In the genomic region with DNA sequence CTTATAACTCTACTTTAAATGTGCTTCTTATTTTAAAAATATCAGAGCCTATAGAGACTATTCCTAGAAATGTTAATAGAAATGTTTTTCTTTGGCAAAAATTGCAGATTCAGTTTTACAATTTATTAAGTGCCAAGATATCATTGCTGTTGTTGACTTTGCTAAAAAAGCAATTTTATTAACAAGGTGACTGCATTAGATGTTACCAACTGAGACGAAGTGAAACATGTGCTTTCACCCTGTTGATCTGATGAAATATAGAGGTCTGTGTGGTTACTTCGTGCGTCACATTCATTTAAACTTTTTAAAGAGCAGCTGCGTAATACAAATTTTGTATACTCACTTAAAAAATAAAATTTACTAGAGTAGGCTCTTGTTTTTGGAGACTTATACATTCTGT, we compare ENCODE assay signal across 8 cellular contexts.
A peak's percentile ranks its signal among the peaks of the same experiment; 100 is the strongest.
DNase-seq lines count a peak whose midpoint lies in the region; ATAC-seq and TF ChIP-seq lines count a peak whose summit lies in the region.
"Had no signal": no experiment of that assay in that cellular context is flagged by ENCODE, and none has a peak within 500 bp of the region (broad histone marks: within the 10 kb centered on the region; RNA-seq: fewer than 3 reads in every experiment).

No MANE protein-coding gene starts in this region.

- no peak overlapping the region for H3K9ac ChIP-seq in smooth muscle cell (ENCODE audit: low read depth)

- H3K4me2 ChIP-seq in smooth muscle cell = peak overlapping the region; percentile 75

- no peaks in the 10 kb centered on the region for H3F3A ChIP-seq in smooth muscle cell (ENCODE audit: low read depth)

- no peak overlapping the region for H3K4me3 ChIP-seq in HL-60 (replicated peaks; ENCODE audit: insufficient read depth, low read length)
- H3K4me3 ChIP-seq in smooth muscle cell = peak overlapping the region; percentile 43

- intact Hi-C loops in left ventricle myocardium superior (cut with micrococcal nuclease) = loop anchor here (10.0 kb wide), 2 partner anchors 129 to 229 kb away; no protein-coding TSS in a partner anchor

- no peaks in the 10 kb centered on the region for H4K20me1 ChIP-seq in smooth muscle cell (ENCODE audit: low read depth)

- H3K4me1 ChIP-seq in smooth muscle cell (ENCODE audit: low read depth) = peaks cover 16% of the 10 kb centered on the region

- 72% methylated on average over 4 of the region's 4 CpGs for WGBS in smooth muscle cell (ENCODE audit: low lambda C conversion rate)

- peaks cover 2% of the 10 kb centered on the region for H3K9me3 ChIP-seq in smooth muscle cell (replicated peaks; ENCODE audit: low read depth)

- H3K27me3 ChIP-seq in HL-60 (ENCODE audit: insufficient read depth, poor library complexity, severe bottlenecking) (no peaks in the 10 kb centered on the region), smooth muscle cell (ENCODE audit: low read depth) (no peaks in the 10 kb centered on the region)

- peak in 1 of 2 experiments; percentile 17 for DNase-seq in HL-60 (ENCODE audit: low read depth in 1 of 2, low spot score in 1 of 2)
- DNase-seq in left ventricle myocardium superior = no peak
- no peak for DNase-seq in smooth muscle cell (lab: John Stamatoyannopoulos, UW; ENCODE audit: unreplicated experiment)
- no peak for DNase-seq in NK-92 treated with Interleukin-12 subunit alpha and Interleukin-12 subunit beta, amount 100 ng/mL, for 24 hours (lab: John Stamatoyannopoulos, UW)
- DNase-seq: NCI-H1436 had no signal

- peak overlapping the region; percentile 81 for H2AFZ ChIP-seq in smooth muscle cell (ENCODE audit: low read depth)

- no peaks in the 10 kb centered on the region for H3K79me2 ChIP-seq in smooth muscle cell (ENCODE audit: low read depth)

- no peaks in the 10 kb centered on the region for H3K36me3 ChIP-seq in smooth muscle cell (ENCODE audit: low read depth)

- TF ChIP-seq CTCF in HL-60 (IDR thresholded peaks at IDR 0.05; ENCODE audit: insufficient read depth, low read length) = no peak
- no peak for TF ChIP-seq CTCF in VCaP (conservative IDR thresholded peaks at IDR 0.05)
- TF ChIP-seq CTCF in smooth muscle cell (IDR thresholded peaks at IDR 0.05; ENCODE audit: borderline replicate concordance, insufficient read depth, poor library complexity, severe bottlenecking) = no peak

- ATAC-seq in left ventricle myocardium superior (peak; percentile 45), GM19452 (IDR thresholded peaks at IDR 0.05; ENCODE audit: unreplicated experiment) (no peak)
- ATAC-seq in activated CD4-positive, CD25-positive, alpha-beta regulatory T cell treated with anti-CD3 and anti-CD28 coated beads, Interleukin-2, amount 50 U/mL, for 24 hours = no peak

- peak overlapping the region; percentile 74 for H3K27ac ChIP-seq in HL-60 (replicated peaks)
- H3K27ac ChIP-seq in VCaP = peak overlapping the region; percentile 66
- peak overlapping the region; percentile 6 for H3K27ac ChIP-seq in smooth muscle cell (ENCODE audit: low read depth)

Comparison
In these comparisons a context has a peak if more than half of its experiments do, and no peak if none do; other contexts are left out.
1. H3K27ac ChIP-seq: peak in every context shown above with its lines; median percentile 74 in HL-60; 66 in VCaP; 6 in smooth muscle cell.